ENCODE assay signal across 15 cellular contexts in the genomic region with DNA sequence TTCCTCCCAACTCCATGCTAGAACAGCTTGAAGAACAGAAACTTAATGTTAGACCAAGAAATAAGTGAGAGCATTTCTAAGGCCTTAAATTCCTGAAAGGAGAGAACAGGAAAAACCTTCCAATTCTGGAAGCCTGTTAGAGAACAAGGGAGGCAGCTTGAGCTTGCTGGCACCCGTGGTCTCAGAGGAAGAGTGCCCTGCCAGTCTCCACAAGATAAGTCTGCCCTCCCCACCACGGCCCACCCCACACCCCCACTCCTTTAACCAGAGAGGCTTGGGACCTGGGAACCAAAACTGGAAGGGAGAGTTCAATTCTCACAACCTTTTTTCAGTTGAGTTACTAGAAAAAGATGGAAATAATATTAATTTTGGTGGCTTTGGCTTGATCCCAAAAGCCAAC.
DNase-seq lines count a peak whose midpoint lies in the region; ATAC-seq and TF ChIP-seq lines count a peak whose summit lies in the region.
"Had no signal": no experiment of that assay in that cellular context is flagged by ENCODE, and none has a peak within 500 bp of the region (broad histone marks: within the 10 kb centered on the region; RNA-seq: fewer than 3 reads in every experiment).

No MANE protein-coding gene starts in this region.

- peaks cover 8% of the 10 kb centered on the region for H3K4me1 Mint-ChIP-seq in nephron progenitor cell
- H3K4me1 Mint-ChIP-seq: B cell had no signal

- peak overlapping the region; percentile 76 for H3K27ac Mint-ChIP-seq in nephron progenitor cell
- H3K27ac Mint-ChIP-seq: B cell; CD4-positive, alpha-beta T cell; HFFc6 had no signal

- no peaks in the 10 kb centered on the region for H3K36me3 ChIP-seq in thyroid gland

- ATAC-seq in left lobe of liver (no peak), HG03342 (IDR thresholded peaks at IDR 0.05; ENCODE audit: unreplicated experiment) (no peak), GM21717 (IDR thresholded peaks at IDR 0.05; ENCODE audit: unreplicated experiment) (no peak)

- TF ChIP-seq POLR2A in thyroid gland (IDR thresholded peaks at IDR 0.05), result no peak

- H3K9me3 ChIP-seq in thyroid gland, result no peaks in the 10 kb centered on the region

- H3K9me3 Mint-ChIP-seq in nephron progenitor cell, result no peaks in the 10 kb centered on the region
- H3K9me3 Mint-ChIP-seq: CD4-positive, alpha-beta T cell had no signal

- H3K27me3 ChIP-seq in thyroid gland, result no peaks in the 10 kb centered on the region

- no peak overlapping the region for H3K27ac ChIP-seq in thyroid gland

- WGBS in thyroid gland, 2 donors, result 47 to 53% methylated on average over 2 of the region's 2 CpGs

- no peaks in the 10 kb centered on the region for H3K36me3 Mint-ChIP-seq in nephron progenitor cell (ENCODE audit: low read depth)

- TF ChIP-seq CTCF in nephron progenitor cell (IDR thresholded peaks at IDR 0.05), result no peak
- no peak for TF ChIP-seq CTCF in thyroid gland (IDR thresholded peaks at IDR 0.05)

- H3K4me3 ChIP-seq in thyroid gland (replicated peaks in 1 of 3), result no peak overlapping the region

- H3K27me3 Mint-ChIP-seq in nephron progenitor cell (ENCODE audit: low read depth, poor library complexity), result no peaks in the 10 kb centered on the region
- H3K27me3 Mint-ChIP-seq: B cell had no signal

- intact Hi-C loops in thyroid gland (cut with DNase I), result no loop called here

- DNase-seq in NCI-H446 (lab: John Stamatoyannopoulos, UW) (peak; percentile 33 to 71), cerebellum (ENCODE audit: low spot score) (peak; percentile 44), nephron progenitor cell (no peak), left lobe of liver (ENCODE audit: low spot score) (no peak), thyroid gland (no peak)
- DNase-seq: Calu3; CD4-positive, alpha-beta T cell; DMS 273 treated with DMSO at 0.1 percent for 48 hours; GOT3; HCEC 1CT; HFFc6; IMR-90 had no signal

- no peaks in the 10 kb centered on the region for H3K4me1 ChIP-seq in thyroid gland

- no peak overlapping the region for H3K4me3 Mint-ChIP-seq in nephron progenitor cell
- H3K4me3 Mint-ChIP-seq: B cell; CD4-positive, alpha-beta T cell; HFFc6 had no signal

Comparison
In these comparisons a context has a peak if more than half of its experiments do, and no peak if none do; other contexts are left out.
1. DNase-seq: peak in NCI-H446 (2 of 2) and cerebellum (single experiment); none in nephron progenitor cell (single experiment), left lobe of liver (single experiment) and thyroid gland (0 of 2).